ENCODE assay signal across 8 cellular contexts in genomic region chr1:9651565-9652378, GRCh38. TPM values are rescaled to one million over a fixed set of nuclear protein-coding genes. Genes with fewer than 3 reads are reported as not detected.
DNase-seq lines count a peak whose midpoint lies in the region; ATAC-seq and TF ChIP-seq lines count a peak whose summit lies in the region.

Gene PIK3CD, plus strand, starts transcription at chr1:9651731. Its CDS starts 58,725 bp downstream, at chr1:9710456.

- 0 out of 2 replicates have a peak within 1 kb of the TSS, but pooled peaks have one; percentile 29 for H2AFZ ChIP-seq in SK-N-SH (ENCODE audit: low read depth)

- no peaks in the 10 kb centered on the region for H3F3A ChIP-seq in SK-N-SH (replicated peaks; ENCODE audit: insufficient read depth)

- no peaks in the 10 kb centered on the region for H3K9me3 ChIP-seq in SK-N-SH
- H3K9me3 ChIP-seq in iPS-15b (ENCODE audit: control insufficient read depth, insufficient read depth, low read length), result no peaks in the 10 kb centered on the region
- no peaks in the 10 kb centered on the region for H3K9me3 ChIP-seq in skeletal muscle satellite cell (replicated peaks; ENCODE audit: low read length)

- WGBS in SK-N-SH (ENCODE audit: low lambda C conversion rate), result 2% methylated on average over 22 of the region's 94 CpGs

- no peaks in the 10 kb centered on the region for H3K9me2 ChIP-seq in SK-N-SH

- TF ChIP-seq POLR2A in erythroblast (IDR thresholded peaks at IDR 0.05; ENCODE audit: low read length), result no peak

- peak within 1 kb of the TSS; percentile 73 for H3K4me2 ChIP-seq in SK-N-SH
- H3K4me2 ChIP-seq in skeletal muscle satellite cell (ENCODE audit: low read length), result peak within 1 kb of the TSS; percentile 92

- H3K27me3 ChIP-seq in SK-N-SH (ENCODE audit: insufficient read depth) (peaks cover 34% of the 10 kb centered on the region), iPS-15b (ENCODE audit: control insufficient read depth, insufficient read depth, low read length) (peaks cover 27% of the 10 kb centered on the region), skeletal muscle satellite cell (ENCODE audit: control insufficient read depth, insufficient read depth, low read length) (peaks cover 51% of the 10 kb centered on the region)

- no peak within 1 kb of the TSS for H3K9ac ChIP-seq in SK-N-SH
- no peak within 1 kb of the TSS for H3K9ac ChIP-seq in iPS-15b (ENCODE audit: low read depth, low read length)
- H3K9ac ChIP-seq in skeletal muscle satellite cell (ENCODE audit: low read depth, low read length), result no peak within 1 kb of the TSS

- POLR2A ChIA-PET in SK-N-SH (lab: Yijun Ruan, JAX), result no interaction called here

- no peaks in the 10 kb centered on the region for H3K79me2 ChIP-seq in SK-N-SH (ENCODE audit: insufficient read depth)

- no peak for TF ChIP-seq CTCF in SK-N-SH (IDR thresholded peaks at IDR 0.05)

- peak; percentile 50 for DNase-seq in EH (ENCODE audit: low read depth)
- peak; percentile 85 for DNase-seq in SK-N-SH
- no peak for DNase-seq in erythroblast (lab: John Stamatoyannopoulos, UW)

- TF ChIP-seq EP300 in SK-N-SH (IDR thresholded peaks at IDR 0.05; ENCODE audit: borderline replicate concordance in 1 of 2, low read depth in 1 of 2, low read length in 1 of 2), result no peak

- TF ChIP-seq RAD21 in SK-N-SH (IDR thresholded peaks at IDR 0.05; ENCODE audit: low read length), result no peak

- CTCF ChIA-PET in SK-N-SH (lab: Yijun Ruan, JAX), result interaction anchor here (0.8 to 2.3 kb wide), 6 partner anchors 13 to 133 kb away, joined by 3 to 12 read pairs (median 3); no protein-coding TSS in a partner anchor

- peak; percentile 21 for ATAC-seq in HG03097 (IDR thresholded peaks at IDR 0.05; ENCODE audit: low FRiP score, unreplicated experiment)
- ATAC-seq in HG03442 (IDR thresholded peaks at IDR 0.05; ENCODE audit: unreplicated experiment), result no peak

- no peaks in the 10 kb centered on the region; a peak in 1 of 4 replicates for H3K4me1 ChIP-seq in SK-N-SH (ENCODE audit: control insufficient read depth in 1 of 2, insufficient read depth in 2 of 2, low read depth in 1 of 2, low read length in 1 of 2)
- H3K4me1 ChIP-seq in iPS-15b (ENCODE audit: control insufficient read depth, insufficient read depth, low read length), result peaks cover 4% of the 10 kb centered on the region
- H3K4me1 ChIP-seq in skeletal muscle satellite cell (ENCODE audit: control insufficient read depth, insufficient read depth, low read length), result no peaks in the 10 kb centered on the region

- peak within 1 kb of the TSS; percentile 34 to 47 for H3K4me3 ChIP-seq in SK-N-SH (ENCODE audit: low read depth in 2 of 2, low read length in 1 of 2)
- peak within 1 kb of the TSS; percentile 59 for H3K4me3 ChIP-seq in iPS-15b (ENCODE audit: low read depth, low read length)
- H3K4me3 ChIP-seq in skeletal muscle satellite cell (ENCODE audit: low read length), result peak within 1 kb of the TSS; percentile 65

- no peaks in the 10 kb centered on the region for H4K20me1 ChIP-seq in SK-N-SH (ENCODE audit: insufficient read depth)

- H3K27ac ChIP-seq in SK-N-SH (ENCODE audit: low read depth in 2 of 2, low read length in 1 of 2) (no peak within 1 kb of the TSS), angular gyrus (ENCODE audit: low read depth, low read length) (peak within 1 kb of the TSS; percentile 62)

- no peaks in the 10 kb centered on the region for H3K36me3 ChIP-seq in SK-N-SH (replicated peaks in 1 of 2; ENCODE audit: control insufficient read depth in 1 of 2, insufficient read depth in 2 of 2, low read length in 1 of 2)
- no peaks in the 10 kb centered on the region for H3K36me3 ChIP-seq in iPS-15b (ENCODE audit: control insufficient read depth, insufficient read depth, low read length)
- H3K36me3 ChIP-seq in skeletal muscle satellite cell (ENCODE audit: insufficient read depth, low read length), result no peaks in the 10 kb centered on the region

TF ChIP-seq in SK-N-SH, 30 proteins besides CTCF, POLR2A, EP300 and RAD21:
- TF ChIP-seq RFX5 (IDR thresholded peaks at IDR 0.05; ENCODE audit: low read length) (no peak), USF1 (IDR thresholded peaks at IDR 0.05; ENCODE audit: borderline replicate concordance, low read depth) (no peak), RCOR1 (IDR thresholded peaks at IDR 0.05; ENCODE audit: low read length) (no peak), TAF1 (IDR thresholded peaks at IDR 0.05; ENCODE audit: borderline replicate concordance, low read depth, low read length) (no peak), CHD2 (IDR thresholded peaks at IDR 0.05; ENCODE audit: low read length, partially characterized antibody) (no peak), FOXJ3 (CRISPR knock-in tag; IDR thresholded peaks at IDR 0.05) (no peak), POLR2AphosphoS5 (IDR thresholded peaks at IDR 0.05; ENCODE audit: low read depth, low read length) (no peak), EZH2phosphoT487 (IDR thresholded peaks at IDR 0.05; ENCODE audit: borderline replicate concordance, low read depth) (no peak), ZBTB33 (IDR thresholded peaks at IDR 0.05; ENCODE audit: borderline replicate concordance, low read depth) (no peak), ELF1 (IDR thresholded peaks at IDR 0.05) (no peak), REST (IDR thresholded peaks at IDR 0.05; ENCODE audit: low read depth, low read length) (no peak), SIN3A (IDR thresholded peaks at IDR 0.05; ENCODE audit: borderline replicate concordance, low read depth, low read length) (no peak)

RNA-seq across cellular contexts. Expression of gene PIK3CD, which starts in this region (rescaled TPM):
- polyA plus RNA-seq in SK-N-SH (2012; rRNA removed), result 5.5 and 6.0 TPM in 2 replicates
- 2.7 and 3.9 TPM in 2 replicates for polyA plus RNA-seq in SK-N-SH (2012; cell fraction: cytosol; rRNA removed)
- 12.9 and 13.6 TPM in 2 replicates for polyA plus RNA-seq in SK-N-SH (2012; cell fraction: nucleus; rRNA removed)
- 5.0 and 6.6 TPM in 2 replicates for total RNA-seq in skeletal muscle satellite cell (2012; rRNA removed)

Comparison
In these comparisons a context has a peak if more than half of its experiments do, and no peak if none do; other contexts are left out.
1. DNase-seq: peak in EH (single experiment) and SK-N-SH (single experiment); none in erythroblast (0 of 2).
2. Peak in every context shown above with its lines, with median percentiles within 50 percentile points of each other: H3K4me3 ChIP-seq.